In the genomic region with DNA sequence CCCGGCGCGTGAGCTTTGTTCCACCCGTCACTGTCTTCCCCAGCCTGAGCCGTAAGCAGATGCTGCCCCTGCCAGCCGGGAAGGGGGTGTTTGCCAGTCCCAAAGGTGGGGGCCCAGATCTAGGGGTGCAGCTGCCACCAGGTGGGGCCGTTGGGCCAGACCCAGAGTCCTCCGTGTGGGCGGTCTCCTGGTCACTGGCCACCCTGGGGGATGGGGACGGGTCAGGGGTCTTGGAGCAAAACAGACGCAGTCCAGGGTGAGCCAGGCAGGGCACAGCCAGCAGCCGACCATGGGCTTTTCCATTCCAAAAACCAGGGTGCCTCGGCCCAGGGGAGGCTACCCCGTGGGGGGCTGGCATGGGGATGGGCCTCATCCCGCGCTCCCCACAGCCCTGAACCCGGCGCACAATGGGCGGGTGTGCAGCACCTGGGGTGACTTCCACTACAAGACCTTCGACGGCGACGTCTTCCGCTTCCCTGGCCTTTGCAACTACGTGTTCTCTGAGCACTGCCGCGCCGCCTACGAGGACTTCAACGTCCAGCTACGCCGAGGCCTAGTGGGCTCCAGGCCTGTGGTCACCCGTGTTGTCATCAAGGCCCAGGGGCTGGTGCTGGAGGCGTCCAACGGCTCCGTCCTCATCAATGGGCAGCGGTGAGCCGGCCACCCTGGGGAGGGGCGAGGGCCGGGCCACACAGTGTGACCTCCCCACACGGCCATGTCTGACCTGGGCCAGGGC, we compare ENCODE assay signal across 17 cellular contexts. TPM values are rescaled to one million over a fixed set of nuclear protein-coding genes. Genes with fewer than 3 reads are reported as not detected.
DNase-seq lines count a peak whose midpoint lies in the region; ATAC-seq and TF ChIP-seq lines count a peak whose summit lies in the region.
"Had no signal": no experiment of that assay in that cellular context is flagged by ENCODE, and none has a peak within 500 bp of the region (broad histone marks: within the 10 kb centered on the region; RNA-seq: fewer than 3 reads in every experiment).

No MANE protein-coding gene starts in this region.

- H3F3A ChIP-seq in GM23338 (replicated peaks; ENCODE audit: low read depth): no peaks in the 10 kb centered on the region

- H3K27me3 ChIP-seq in GM23338 (ENCODE audit: insufficient read depth): no peaks in the 10 kb centered on the region
- no peaks in the 10 kb centered on the region for H3K27me3 ChIP-seq in colonic mucosa
- H3K27me3 ChIP-seq in effector memory CD4-positive, alpha-beta T cell (replicated peaks; ENCODE audit: control insufficient read depth, insufficient read depth, low read length, poor library complexity, severe bottlenecking): no peaks in the 10 kb centered on the region

- H3K4me1 ChIP-seq in GM23338 (ENCODE audit: insufficient read depth) (no peaks in the 10 kb centered on the region), colonic mucosa (peaks cover 7% of the 10 kb centered on the region)
- no peaks in the 10 kb centered on the region for H3K4me1 ChIP-seq in effector memory CD4-positive, alpha-beta T cell (ENCODE audit: control insufficient read depth, insufficient read depth, low read length, poor library complexity, severe bottlenecking)
- H3K4me1 ChIP-seq: SJSA1 had no signal

- H3K4me1 Mint-ChIP-seq in CD14-positive monocyte: no peaks in the 10 kb centered on the region
- H3K4me1 Mint-ChIP-seq in GM23338: peaks cover 3% of the 10 kb centered on the region
- H3K4me1 Mint-ChIP-seq: stimulated activated memory B cell treated with anti-CD40 and anti-IgM and Interleukin-4, amounts not matched to agents 10 μg/mL and 1 μg/mL and 100 μg/mL, for 72 hours had no signal

- TF ChIP-seq CTCF in CD14-positive monocyte (IDR thresholded peaks at IDR 0.05): no peak
- TF ChIP-seq CTCF in GM23338 (conservative IDR thresholded peaks at IDR 0.05; ENCODE audit: low read depth in 2 of 2): peak; percentile 42 to 65
- TF ChIP-seq CTCF in colonic mucosa (IDR thresholded peaks at IDR 0.05): no peak

- H3K9me3 ChIP-seq in colonic mucosa: no peaks in the 10 kb centered on the region
- no peaks in the 10 kb centered on the region for H3K9me3 ChIP-seq in effector memory CD4-positive, alpha-beta T cell (ENCODE audit: control insufficient read depth, low read length)
- H3K9me3 ChIP-seq: BLaER1, SJSA1 had no signal

- H3K4me3 Mint-ChIP-seq in CD14-positive monocyte: no peak overlapping the region
- H3K4me3 Mint-ChIP-seq in GM23338: no peak overlapping the region
- H3K4me3 Mint-ChIP-seq: stimulated activated memory B cell treated with anti-CD40 and anti-IgM and Interleukin-4, amounts not matched to agents 10 μg/mL and 1 μg/mL and 100 μg/mL, for 72 hours had no signal

- H3K27ac ChIP-seq in GM23338 (ENCODE audit: low read depth) (no peak overlapping the region), colonic mucosa (no peak overlapping the region)
- H3K27ac ChIP-seq in effector memory CD4-positive, alpha-beta T cell (ENCODE audit: insufficient read depth, low read length, poor library complexity, severe bottlenecking): no peak overlapping the region
- H3K27ac ChIP-seq: BLaER1, SJSA1 had no signal

- H3K9me3 Mint-ChIP-seq in CD14-positive monocyte (no peaks in the 10 kb centered on the region), GM23338 (no peaks in the 10 kb centered on the region)
- H3K9me3 Mint-ChIP-seq: stimulated activated memory B cell treated with anti-CD40 and anti-IgM and Interleukin-4, amounts not matched to agents 10 μg/mL and 1 μg/mL and 100 μg/mL, for 72 hours had no signal

- intact Hi-C loops in CD14-positive monocyte (cut with micrococcal nuclease): no loop called here
- intact Hi-C loops in colonic mucosa (cut with DNase I): no loop called here

- peaks cover 0 to 12% (median 5%) of the 10 kb centered on the region in 3 donors for H3K27me3 Mint-ChIP-seq in CD14-positive monocyte (ENCODE audit: low read depth in 3 of 3)
- peaks cover 2% of the 10 kb centered on the region for H3K27me3 Mint-ChIP-seq in GM23338 (ENCODE audit: insufficient read depth, low read depth, poor library complexity)

- no peaks in the 10 kb centered on the region for H3K36me3 ChIP-seq in GM23338 (ENCODE audit: insufficient read depth)
- H3K36me3 ChIP-seq in colonic mucosa: no peaks in the 10 kb centered on the region
- H3K36me3 ChIP-seq in effector memory CD4-positive, alpha-beta T cell (ENCODE audit: control insufficient read depth, insufficient read depth, low read length): no peaks in the 10 kb centered on the region
- H3K36me3 ChIP-seq: BLaER1, SJSA1 had no signal

- in situ Hi-C loops in G401 (cut with HindIII; ENCODE audit: low sequenced_read_pairs): no loop called here

- no peak overlapping the region for H3K4me2 ChIP-seq in GM23338
- H3K4me2 ChIP-seq: BLaER1 had no signal

- H3K9ac ChIP-seq in colonic mucosa (ENCODE audit: low read depth in 2 of 2, low read length in 2 of 2): no peak overlapping the region
- H3K9ac ChIP-seq: BLaER1 had no signal

- H3K27ac Mint-ChIP-seq in CD14-positive monocyte: peak overlapping the region in 1 of 7 donors; percentile 57
- H3K27ac Mint-ChIP-seq in GM23338: no peak overlapping the region
- H3K27ac Mint-ChIP-seq: stimulated activated memory B cell treated with anti-CD40 and anti-IgM and Interleukin-4, amounts not matched to agents 10 μg/mL and 1 μg/mL and 100 μg/mL, for 72 hours had no signal

- DNase-seq in CD14-positive monocyte (ENCODE audit: low spot score) (peak; percentile 39), GM23338 (ENCODE audit: low spot score) (peak; percentile 60), colonic mucosa (peak; percentile 23), mesenteric fat pad (ENCODE audit: low spot score) (peak; percentile 87), AG08395 (ENCODE audit: low spot score) (no peak), G401 (ENCODE audit: low spot score) (no peak)
- no peak for DNase-seq in effector memory CD4-positive, alpha-beta T cell
- DNase-seq: activated T-cell treated with anti-CD3 and anti-CD28 coated beads for 4 hours; GOT3; NCI-H2081; stimulated activated CD4-positive, alpha-beta T cell treated with anti-CD3 and anti-CD28 coated beads, Interleukin-4, amount 100 ng/mL, for 1 hour had no signal

- ATAC-seq in GM23338 (peak; percentile 7), GM18519 (IDR thresholded peaks at IDR 0.05; ENCODE audit: low FRiP score, unreplicated experiment) (no peak)
- ATAC-seq: stimulated activated memory B cell treated with anti-CD40 and anti-IgM and Interleukin-4, amounts not matched to agents 10 μg/mL and 1 μg/mL and 100 μg/mL, for 72 hours had no signal

- no peak overlapping the region for H2AFZ ChIP-seq in GM23338

- H3K79me2 ChIP-seq in GM23338 (replicated peaks; ENCODE audit: insufficient read depth): no peaks in the 10 kb centered on the region

- no peak overlapping the region for H3K4me3 ChIP-seq in GM23338
- H3K4me3 ChIP-seq in colonic mucosa: no peak overlapping the region
- no peak overlapping the region for H3K4me3 ChIP-seq in effector memory CD4-positive, alpha-beta T cell (ENCODE audit: insufficient read depth, low read depth, low read length, poor library complexity, severe bottlenecking)
- H3K4me3 ChIP-seq: BLaER1, SJSA1 had no signal

- H3K36me3 Mint-ChIP-seq in CD14-positive monocyte: no peaks in the 10 kb centered on the region
- H3K36me3 Mint-ChIP-seq in GM23338 (ENCODE audit: low read depth): no peaks in the 10 kb centered on the region
- H3K36me3 Mint-ChIP-seq: stimulated activated memory B cell treated with anti-CD40 and anti-IgM and Interleukin-4, amounts not matched to agents 10 μg/mL and 1 μg/mL and 100 μg/mL, for 72 hours had no signal

- no peaks in the 10 kb centered on the region for H3K9me2 ChIP-seq in GM23338 (ENCODE audit: insufficient read depth)

- no peaks in the 10 kb centered on the region for H4K20me1 ChIP-seq in GM23338 (replicated peaks; ENCODE audit: insufficient read depth)

TF ChIP-seq in GM23338, 12 proteins besides CTCF, POLR2A, EP300 and RAD21 (continues in another document):
- no peak for TF ChIP-seq ZNF331 (CRISPR knock-in tag; IDR thresholded peaks at IDR 0.05; ENCODE audit: low read depth)
- no peak for TF ChIP-seq STAT1 (IDR thresholded peaks at IDR 0.05; ENCODE audit: unreplicated experiment)
- no peak for TF ChIP-seq POLR2AphosphoS5 (IDR thresholded peaks at IDR 0.05; ENCODE audit: low read depth)
- no peak for TF ChIP-seq JUNB (IDR thresholded peaks at IDR 0.05; ENCODE audit: unreplicated experiment)
- TF ChIP-seq EZH2phosphoT487 (IDR thresholded peaks at IDR 0.05; ENCODE audit: unreplicated experiment): no peak
- TF ChIP-seq, protein P1, sequence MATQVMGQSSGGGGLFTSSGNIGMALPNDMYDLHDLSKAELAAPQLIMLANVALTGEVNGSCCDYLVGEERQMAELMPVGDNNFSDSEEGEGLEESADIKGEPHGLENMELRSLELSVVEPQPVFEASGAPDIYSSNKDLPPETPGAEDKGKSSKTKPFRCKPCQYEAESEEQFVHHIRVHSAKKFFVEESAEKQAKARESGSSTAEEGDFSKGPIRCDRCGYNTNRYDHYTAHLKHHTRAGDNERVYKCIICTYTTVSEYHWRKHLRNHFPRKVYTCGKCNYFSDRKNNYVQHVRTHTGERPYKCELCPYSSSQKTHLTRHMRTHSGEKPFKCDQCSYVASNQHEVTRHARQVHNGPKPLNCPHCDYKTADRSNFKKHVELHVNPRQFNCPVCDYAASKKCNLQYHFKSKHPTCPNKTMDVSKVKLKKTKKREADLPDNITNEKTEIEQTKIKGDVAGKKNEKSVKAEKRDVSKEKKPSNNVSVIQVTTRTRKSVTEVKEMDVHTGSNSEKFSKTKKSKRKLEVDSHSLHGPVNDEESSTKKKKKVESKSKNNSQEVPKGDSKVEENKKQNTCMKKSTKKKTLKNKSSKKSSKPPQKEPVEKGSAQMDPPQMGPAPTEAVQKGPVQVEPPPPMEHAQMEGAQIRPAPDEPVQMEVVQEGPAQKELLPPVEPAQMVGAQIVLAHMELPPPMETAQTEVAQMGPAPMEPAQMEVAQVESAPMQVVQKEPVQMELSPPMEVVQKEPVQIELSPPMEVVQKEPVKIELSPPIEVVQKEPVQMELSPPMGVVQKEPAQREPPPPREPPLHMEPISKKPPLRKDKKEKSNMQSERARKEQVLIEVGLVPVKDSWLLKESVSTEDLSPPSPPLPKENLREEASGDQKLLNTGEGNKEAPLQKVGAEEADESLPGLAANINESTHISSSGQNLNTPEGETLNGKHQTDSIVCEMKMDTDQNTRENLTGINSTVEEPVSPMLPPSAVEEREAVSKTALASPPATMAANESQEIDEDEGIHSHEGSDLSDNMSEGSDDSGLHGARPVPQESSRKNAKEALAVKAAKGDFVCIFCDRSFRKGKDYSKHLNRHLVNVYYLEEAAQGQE (IDR thresholded peaks at IDR 0.05; ENCODE audit: unreplicated experiment): no peak

RNA-seq across cellular contexts. Expression of a gene that starts 3.5 kb away (rescaled TPM):
- not detected for polyA plus RNA-seq in CD14-positive monocyte
- 0.90 TPM in 1 of 2 replicates, not detected in the other for total RNA-seq in GM23338 (2014; rRNA removed; shearing (Covaris generic))
- polyA plus RNA-seq in GM23338 (2016; fragmentation: Nextera tagmentation; extraction: Ambion mirVana): 0.05 and 0.18 TPM in 2 replicates
- 100 to 1,000 TPM; 285 to 655 TPM for total RNA-seq in colonic mucosa
- not detected for total RNA-seq in mesenteric fat pad
- not detected in 2 replicates for total RNA-seq in G401 (2014; rRNA removed; shearing (Covaris generic))
- total RNA-seq: Daoy, dermis blood vessel endothelial cell, SJSA1 had no signal

Comparison
In these comparisons a context has a peak if more than half of its experiments do, and no peak if none do; other contexts are left out.
1. DNase-seq: peak in CD14-positive monocyte (single experiment), GM23338 (single experiment), colonic mucosa (single experiment) and mesenteric fat pad (single experiment); none in AG08395 (single experiment), effector memory CD4-positive, alpha-beta T cell (0 of 3) and G401 (single experiment).
2. CTCF ChIP-seq: peak in GM23338 (2 of 2); none in CD14-positive monocyte (single experiment) and colonic mucosa (single experiment).
3. RNA of a gene that starts 3.5 kb away (total RNA-seq): 285 to 655 TPM in colonic mucosa; 0.90 TPM in GM23338, not detected in mesenteric fat pad (single experiment) and not detected in G401; every median in the first group is over 100 times any median in the second.